In genomic region chr17:42459983-42460300, GRCh38 we compare ENCODE assay signal across 8 cellular contexts.
DNase-seq lines count a peak whose midpoint lies in the region; ATAC-seq and TF ChIP-seq lines count a peak whose summit lies in the region.

No MANE protein-coding gene starts in this region.

- in situ Hi-C loops in astrocyte of the spinal cord (cut with HindIII; ENCODE audit: low sequenced_read_pairs) = no loop called here

- peak overlapping the region; percentile 82 for H3K4me3 ChIP-seq in astrocyte of the spinal cord (ENCODE audit: low read depth, low read length)

- ATAC-seq in activated CD4-positive, CD25-positive, alpha-beta regulatory T cell treated with anti-CD3 and anti-CD28 coated beads, Interleukin-2, amount 50 U/mL, for 24 hours = peak; percentile 85 to 86
- peak in 1 of 2 donors; percentile 4 for ATAC-seq in stimulated activated naive B cell treated with anti-CD40 and anti-IgM and Interleukin-4, amounts not matched to agents 10 μg/mL and 1 μg/mL and 100 μg/mL, for 72 hours (replicated peaks)
- no peak for ATAC-seq in HG03280 (IDR thresholded peaks at IDR 0.05; ENCODE audit: unreplicated experiment)
- no peak for ATAC-seq in GM18867 (IDR thresholded peaks at IDR 0.05; ENCODE audit: unreplicated experiment)

- H3K27me3 Mint-ChIP-seq in stimulated activated naive B cell treated with anti-CD40 and anti-IgM and Interleukin-4, amounts not matched to agents 10 μg/mL and 1 μg/mL and 100 μg/mL, for 72 hours = no peaks in the 10 kb centered on the region

- peaks cover 0 to 2% of the 10 kb centered on the region in 2 donors for H3K9me3 Mint-ChIP-seq in stimulated activated naive B cell treated with anti-CD40 and anti-IgM and Interleukin-4, amounts not matched to agents 10 μg/mL and 1 μg/mL and 100 μg/mL, for 72 hours

- no peak for DNase-seq in activated CD4-positive, CD25-positive, alpha-beta regulatory T cell treated with anti-CD3 and anti-CD28 coated beads, Interleukin-2, amount 50 U/mL, for 72 hours
- peak; percentile 9 to 28 for DNase-seq in NCI-H526 (lab: John Stamatoyannopoulos, UW)
- peak; percentile 66 for DNase-seq in astrocyte of the spinal cord (ENCODE audit: low read depth, low spot score)
- peak; percentile 68 for DNase-seq in inferior parietal cortex (ENCODE audit: extremely low spot score)
- no peak for DNase-seq in stimulated activated naive B cell treated with anti-CD40 and anti-IgM and Interleukin-4, amounts not matched to agents 10 μg/mL and 1 μg/mL and 100 μg/mL, for 72 hours

- H3K4me3 Mint-ChIP-seq in stimulated activated naive B cell treated with anti-CD40 and anti-IgM and Interleukin-4, amounts not matched to agents 10 μg/mL and 1 μg/mL and 100 μg/mL, for 72 hours = peak overlapping the region; percentile 95 to 96

- H3K4me1 Mint-ChIP-seq in stimulated activated naive B cell treated with anti-CD40 and anti-IgM and Interleukin-4, amounts not matched to agents 10 μg/mL and 1 μg/mL and 100 μg/mL, for 72 hours = peaks cover 35 to 61% of the 10 kb centered on the region in 2 donors

- no peak for TF ChIP-seq CTCF in astrocyte of the spinal cord (IDR thresholded peaks at IDR 0.05; ENCODE audit: low read depth, low read length)

- H3K36me3 Mint-ChIP-seq in stimulated activated naive B cell treated with anti-CD40 and anti-IgM and Interleukin-4, amounts not matched to agents 10 μg/mL and 1 μg/mL and 100 μg/mL, for 72 hours = peaks cover 12 to 36% of the 10 kb centered on the region in 2 donors

- peak overlapping the region; percentile 68 for H3K27ac Mint-ChIP-seq in stimulated activated naive B cell treated with anti-CD40 and anti-IgM and Interleukin-4, amounts not matched to agents 10 μg/mL and 1 μg/mL and 100 μg/mL, for 72 hours

Comparison
In these comparisons a context has a peak if more than half of its experiments do, and no peak if none do; other contexts are left out.
1. ATAC-seq: peak in activated CD4-positive, CD25-positive, alpha-beta regulatory T cell treated with anti-CD3 and anti-CD28 coated beads, Interleukin-2, amount 50 U/mL, for 24 hours (2 of 2); none in HG03280 (single experiment) and GM18867 (single experiment).
2. DNase-seq: peak in NCI-H526 (2 of 2), astrocyte of the spinal cord (single experiment) and inferior parietal cortex (single experiment); none in activated CD4-positive, CD25-positive, alpha-beta regulatory T cell treated with anti-CD3 and anti-CD28 coated beads, Interleukin-2, amount 50 U/mL, for 72 hours (single experiment) and stimulated activated naive B cell treated with anti-CD40 and anti-IgM and Interleukin-4, amounts not matched to agents 10 μg/mL and 1 μg/mL and 100 μg/mL, for 72 hours (single experiment).